29 cellular contexts compared by ENCODE assay signal in the genomic region with DNA sequence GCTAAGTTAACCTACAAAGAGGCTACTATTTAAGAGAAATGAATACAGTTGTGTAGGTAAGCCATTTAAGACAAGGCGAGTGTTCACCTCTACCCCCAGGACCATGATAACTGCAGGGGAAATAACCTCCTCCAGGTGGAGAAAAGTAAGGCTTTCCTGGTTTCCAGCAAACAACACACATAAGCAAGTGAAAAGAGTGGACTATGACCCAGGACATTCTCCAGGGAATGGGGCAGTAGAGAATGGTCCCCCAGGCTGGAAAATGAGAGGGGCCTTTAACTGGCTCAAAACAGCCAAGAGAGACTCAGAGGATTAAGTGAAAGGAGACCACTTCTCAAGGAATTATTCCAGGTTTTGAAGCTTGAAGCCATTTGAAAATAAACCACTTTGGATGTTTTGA.
"Had no signal": no experiment of that assay in that cellular context is flagged by ENCODE, and none has a peak within 500 bp of the region (broad histone marks: within the 10 kb centered on the region; RNA-seq: fewer than 3 reads in every experiment).

No MANE protein-coding gene starts in this region.

- DNase-seq: activated CD4-positive, alpha-beta memory T cell treated with anti-CD3 and anti-CD28 coated beads, Interleukin-2, amount 10 ng/mL, durations not matched to agents 7 days and 5 days; activated CD4-positive, alpha-beta T cell treated with anti-CD3 and anti-CD28 coated beads for 1 hour; activated CD4-positive, alpha-beta T cell treated with anti-CD3 and anti-CD28 coated beads, Interleukin-2, amount 10 ng/mL, durations not matched to agents 7 days and 5 days; activated CD8-positive, alpha-beta memory T cell treated with anti-CD3 and anti-CD28 coated beads, Interleukin-2, amount 50 U/mL, for 48 hours; activated naive CD4-positive, alpha-beta T cell; activated naive CD8-positive, alpha-beta T cell treated with anti-CD3 and anti-CD28 coated beads for 36 hours; activated T-cell treated with anti-CD3 and anti-CD28 coated beads, Interleukin-2, amount 50 U/mL, for 48 hours; aorta; body of pancreas; cortex of kidney; esophagus squamous epithelium; foreskin melanocyte; left ventricle myocardium superior; mammary epithelial cell; naive B cell; nephron progenitor cell; stimulated activated CD4-positive, alpha-beta T cell treated with anti-CD3 and anti-CD28 coated beads, Interleukin-12 subunit alpha, Interleukin-12 subunit beta, amount 100 ng/mL, for 4 hours; stimulated activated CD4-positive, alpha-beta T cell treated with anti-CD3 and anti-CD28 coated beads, Interleukin-4, amount 100 ng/mL, for 1 hour; stimulated activated naive CD8-positive, alpha-beta T cell treated with anti-CD3 and anti-CD28 coated beads, Interleukin-15, Interleukin-2, amounts not matched to agents 100 U/mL and 50 U/mL, for 24 hours; T1000; testis; transverse colon had no signal

- H3K4me1 Mint-ChIP-seq: activated CD4-positive, alpha-beta memory T cell treated with anti-CD3 and anti-CD28 coated beads, Interleukin-2, amount 10 ng/mL, durations not matched to agents 7 days and 5 days; nephron progenitor cell had no signal

- H3K4me3 Mint-ChIP-seq: activated CD4-positive, alpha-beta memory T cell treated with anti-CD3 and anti-CD28 coated beads, Interleukin-2, amount 10 ng/mL, durations not matched to agents 7 days and 5 days; activated CD4-positive, alpha-beta T cell treated with anti-CD3 and anti-CD28 coated beads, Interleukin-2, amount 10 ng/mL, durations not matched to agents 7 days and 5 days; activated naive CD8-positive, alpha-beta T cell treated with anti-CD3 and anti-CD28 coated beads for 36 hours; naive B cell; nephron progenitor cell; T-helper 1 cell treated with Interleukin-12 subunit alpha and Interleukin-12 subunit beta and Interleukin-4 antibody, amounts not matched to agents 30 μg/mL and 1 μg/mL, for 36 hours had no signal

- H3K27ac Mint-ChIP-seq: activated CD4-positive, alpha-beta memory T cell treated with anti-CD3 and anti-CD28 coated beads, Interleukin-2, amount 10 ng/mL, durations not matched to agents 7 days and 5 days; activated CD4-positive, alpha-beta T cell treated with anti-CD3 and anti-CD28 coated beads, Interleukin-2, amount 10 ng/mL, durations not matched to agents 7 days and 5 days; activated naive CD8-positive, alpha-beta T cell treated with anti-CD3 and anti-CD28 coated beads for 36 hours; nephron progenitor cell; T-helper 1 cell treated with Interleukin-12 subunit alpha and Interleukin-12 subunit beta and Interleukin-4 antibody, amounts not matched to agents 30 μg/mL and 1 μg/mL, for 36 hours had no signal

- H3K27ac ChIP-seq: adrenal gland, body of pancreas, cardiac muscle cell, epithelial cell of prostate, esophagus squamous epithelium, neutrophil, skin epidermis, testis, transverse colon had no signal

- H3K4me1 ChIP-seq: adrenal gland, esophagus squamous epithelium, testis had no signal

- H3K36me3 ChIP-seq: adrenal gland, cardiac muscle cell, transverse colon had no signal

- H3K27me3 Mint-ChIP-seq: activated CD4-positive, alpha-beta memory T cell treated with anti-CD3 and anti-CD28 coated beads, Interleukin-2, amount 10 ng/mL, durations not matched to agents 7 days and 5 days; activated CD4-positive, alpha-beta T cell treated with anti-CD3 and anti-CD28 coated beads, Interleukin-2, amount 10 ng/mL, durations not matched to agents 7 days and 5 days; activated naive CD8-positive, alpha-beta T cell treated with anti-CD3 and anti-CD28 coated beads for 36 hours; naive B cell had no signal

- H3K4me3 ChIP-seq: adrenal gland, body of pancreas, cardiac muscle cell, esophagus squamous epithelium, skin epidermis, testis, transverse colon had no signal

- H3K27me3 ChIP-seq: adrenal gland, body of pancreas, cardiac muscle cell, esophagus squamous epithelium, neutrophil, testis, transverse colon had no signal

- ATAC-seq: body of pancreas; sciatic nerve; stimulated activated naive CD8-positive, alpha-beta T cell treated with anti-CD3 and anti-CD28 coated beads, Interleukin-15, Interleukin-2, amounts not matched to agents 100 U/mL and 50 U/mL, for 24 hours had no signal

- H3K9me3 ChIP-seq: adrenal gland, body of pancreas, esophagus squamous epithelium, neutrophil, testis, transverse colon had no signal

- H3K9me3 Mint-ChIP-seq: activated CD4-positive, alpha-beta memory T cell treated with anti-CD3 and anti-CD28 coated beads, Interleukin-2, amount 10 ng/mL, durations not matched to agents 7 days and 5 days; activated CD4-positive, alpha-beta T cell treated with anti-CD3 and anti-CD28 coated beads, Interleukin-2, amount 10 ng/mL, durations not matched to agents 7 days and 5 days; activated naive CD8-positive, alpha-beta T cell treated with anti-CD3 and anti-CD28 coated beads for 36 hours; naive B cell; nephron progenitor cell; T-helper 1 cell treated with Interleukin-12 subunit alpha and Interleukin-12 subunit beta and Interleukin-4 antibody, amounts not matched to agents 30 μg/mL and 1 μg/mL, for 36 hours had no signal
